ENCODE assay signal across 12 cellular contexts in the genomic region with DNA sequence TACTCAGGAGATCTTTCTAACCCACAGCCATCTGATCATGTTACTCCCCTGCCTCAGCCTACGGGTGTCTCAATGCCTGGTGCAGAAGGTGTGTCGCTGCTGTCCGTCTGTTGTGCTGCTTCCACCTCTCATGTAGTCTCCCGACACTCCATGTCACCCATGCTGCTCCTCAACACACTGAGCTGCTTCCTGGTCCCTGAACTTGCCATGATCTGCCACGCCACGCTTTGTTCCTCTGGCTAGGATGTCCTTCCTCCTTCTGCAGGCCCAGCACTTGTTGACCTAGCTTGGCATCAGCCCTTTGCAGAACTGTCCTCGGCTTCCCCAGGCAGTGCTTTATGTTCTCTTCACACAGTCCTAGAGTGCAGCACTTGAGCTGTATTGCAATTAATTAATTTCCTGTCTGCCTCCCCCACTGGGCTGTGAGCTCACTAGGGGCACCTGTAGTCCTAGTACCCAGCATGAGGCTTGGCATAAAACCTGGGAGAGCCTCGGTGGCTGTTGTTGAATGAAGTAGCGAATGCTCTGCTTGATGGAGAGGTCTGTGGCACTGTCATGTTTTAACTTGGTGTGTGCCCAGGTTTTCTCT. TPM values are rescaled to one million over a fixed set of nuclear protein-coding genes. Genes with fewer than 3 reads are reported as not detected.
A peak's percentile ranks its signal among the peaks of the same experiment; 100 is the strongest.
DNase-seq lines count a peak whose midpoint lies in the region; ATAC-seq and TF ChIP-seq lines count a peak whose summit lies in the region.
"Had no signal": no experiment of that assay in that cellular context is flagged by ENCODE, and none has a peak within 500 bp of the region (broad histone marks: within the 10 kb centered on the region; RNA-seq: fewer than 3 reads in every experiment).

No MANE protein-coding gene starts in this region.

- no peaks in the 10 kb centered on the region for H3K27me3 ChIP-seq in upper lobe of right lung
- H3K27me3 ChIP-seq in Caco-2 (replicated peaks; ENCODE audit: control insufficient read depth, insufficient read depth, low read length), result no peaks in the 10 kb centered on the region

- POLR2A ChIA-PET in RWPE1 (lab: Yijun Ruan, JAX; ENCODE audit: low non-redundant PET), result no interaction called here
- POLR2A ChIA-PET in Caco-2 (lab: Charles Lee), result interaction anchor here (1.5 kb wide), 1 partner anchor 10 kb away, joined by 4 read pairs; a partner anchor contains a TSS

- BruUV-seq in Caco-2 (replicated peaks; lab: Mats Ljungman, UMichigan), result no TSS peak

- CTCF ChIA-PET in RWPE1 (lab: Yijun Ruan, JAX) (interaction anchor here (0.7 kb wide), 1 partner anchor 11 kb away, joined by 4 read pairs; no protein-coding TSS in a partner anchor), Caco-2 (lab: Charles Lee) (interaction anchor here (1.4 kb wide), 1 partner anchor 10 kb away, joined by 5 read pairs; no protein-coding TSS in a partner anchor)

- peaks cover 31% of the 10 kb centered on the region for H3K36me3 ChIP-seq in upper lobe of right lung
- H3K36me3 ChIP-seq in Caco-2 (ENCODE audit: control insufficient read depth, insufficient read depth, low read length), result peaks cover 7% of the 10 kb centered on the region

- intact Hi-C loops in upper lobe of right lung (cut with DNase I), result no loop called here
- intact Hi-C loops in Caco-2 (cut with micrococcal nuclease; ENCODE audit: unreplicated experiment), result no loop called here

- H3K4me3 ChIP-seq in upper lobe of right lung (no peak overlapping the region), Caco-2 (ENCODE audit: low read depth, low read length) (no peak overlapping the region)
- H3K4me3 ChIP-seq: GM23248, smooth muscle cell had no signal

- peaks cover 48% of the 10 kb centered on the region for H3K4me1 Mint-ChIP-seq in activated naive CD8-positive, alpha-beta T cell (ENCODE audit: low read depth)
- H3K4me1 Mint-ChIP-seq in activated naive CD8-positive, alpha-beta T cell treated with anti-CD3 and anti-CD28 coated beads for 36 hours, result peaks cover 46% of the 10 kb centered on the region
- peaks cover 14% of the 10 kb centered on the region for H3K4me1 Mint-ChIP-seq in Caco-2 (ENCODE audit: low read depth, unreplicated experiment)

- no peak for TF ChIP-seq CTCF in RWPE1 (conservative IDR thresholded peaks at IDR 0.05; ENCODE audit: low read depth)
- TF ChIP-seq CTCF in upper lobe of right lung (IDR thresholded peaks at IDR 0.05), result no peak
- no peak for TF ChIP-seq CTCF in Caco-2 (IDR thresholded peaks at IDR 0.05; ENCODE audit: insufficient read depth in 1 of 2, low read depth in 1 of 2, low read length in 1 of 2, severe bottlenecking in 1 of 2, unreplicated experiment in 1 of 2)

- H3K4me3 Mint-ChIP-seq in activated naive CD8-positive, alpha-beta T cell, result peak overlapping the region; percentile 40
- H3K4me3 Mint-ChIP-seq in activated naive CD8-positive, alpha-beta T cell treated with anti-CD3 and anti-CD28 coated beads for 36 hours, result no peak overlapping the region
- no peak overlapping the region for H3K4me3 Mint-ChIP-seq in Caco-2 (ENCODE audit: unreplicated experiment)

- ATAC-seq in left lobe of liver, result peak; percentile 42
- ATAC-seq in upper lobe of right lung, result peak; percentile 62

- H3K27ac Mint-ChIP-seq in activated naive CD8-positive, alpha-beta T cell, result peak overlapping the region; percentile 72
- H3K27ac Mint-ChIP-seq in activated naive CD8-positive, alpha-beta T cell treated with anti-CD3 and anti-CD28 coated beads for 36 hours, result no peak overlapping the region
- no peak overlapping the region for H3K27ac Mint-ChIP-seq in Caco-2 (ENCODE audit: unreplicated experiment)

- no peak for DNase-seq in activated naive CD8-positive, alpha-beta T cell treated with anti-CD3 and anti-CD28 coated beads for 36 hours
- DNase-seq in RWPE1 (ENCODE audit: low spot score), result no peak
- peak; percentile 40 for DNase-seq in left lobe of liver (ENCODE audit: low spot score)
- DNase-seq in upper lobe of right lung, result peak; percentile 60
- DNase-seq in NAMALWA (ENCODE audit: low spot score), result no peak
- DNase-seq in SKM-1 treated with dmso at 0.1 percent for 144 hours (lab: John Stamatoyannopoulos, UW; ENCODE audit: unreplicated experiment), result no peak
- DNase-seq in Caco-2, result no peak
- DNase-seq: cerebellar nuclear complex, GM23248, NCI-H1105 treated with DMSO at 0.1 percent for 48 hours had no signal

- no peaks in the 10 kb centered on the region for H3K27me3 Mint-ChIP-seq in activated naive CD8-positive, alpha-beta T cell
- no peaks in the 10 kb centered on the region for H3K27me3 Mint-ChIP-seq in activated naive CD8-positive, alpha-beta T cell treated with anti-CD3 and anti-CD28 coated beads for 36 hours
- no peaks in the 10 kb centered on the region for H3K27me3 Mint-ChIP-seq in Caco-2 (ENCODE audit: insufficient read depth, unreplicated experiment)

- no peaks in the 10 kb centered on the region for H3K9me3 Mint-ChIP-seq in activated naive CD8-positive, alpha-beta T cell (ENCODE audit: low read depth)
- no peaks in the 10 kb centered on the region for H3K9me3 Mint-ChIP-seq in activated naive CD8-positive, alpha-beta T cell treated with anti-CD3 and anti-CD28 coated beads for 36 hours
- H3K9me3 Mint-ChIP-seq in Caco-2 (ENCODE audit: unreplicated experiment), result no peaks in the 10 kb centered on the region

- H3K4me1 ChIP-seq in upper lobe of right lung (peaks cover 14% of the 10 kb centered on the region), Caco-2 (no peaks in the 10 kb centered on the region)

- H3K9me3 ChIP-seq in upper lobe of right lung, result no peaks in the 10 kb centered on the region
- no peaks in the 10 kb centered on the region for H3K9me3 ChIP-seq in Caco-2

- H3K36me3 Mint-ChIP-seq in activated naive CD8-positive, alpha-beta T cell, result peaks cover 2% of the 10 kb centered on the region
- peaks cover 24% of the 10 kb centered on the region for H3K36me3 Mint-ChIP-seq in activated naive CD8-positive, alpha-beta T cell treated with anti-CD3 and anti-CD28 coated beads for 36 hours
- peaks cover 29% of the 10 kb centered on the region for H3K36me3 Mint-ChIP-seq in Caco-2 (ENCODE audit: insufficient read depth, unreplicated experiment)

- H3K27ac ChIP-seq in RWPE1 (peak overlapping the region; percentile 76), upper lobe of right lung (no peak overlapping the region)
- H3K27ac ChIP-seq: GM23248 had no signal

RNA-seq across cellular contexts. Expression of a gene that starts 9.5 kb away (rescaled TPM):
- 10 to 100 TPM; 82.4 TPM for total RNA-seq in activated naive CD8-positive, alpha-beta T cell treated with anti-CD3 and anti-CD28 coated beads for 36 hours
- total RNA-seq in left lobe of liver (14.4 TPM), upper lobe of right lung (72.5 TPM), Caco-2 (2022) (47.2 and 48.0 TPM in 2 replicates)

RNA-seq across cellular contexts. Expression of a gene that starts 14.5 kb away (rescaled TPM):
- total RNA-seq in activated naive CD8-positive, alpha-beta T cell treated with anti-CD3 and anti-CD28 coated beads for 36 hours, result 10 to 100 TPM; 79.4 to 83.7 TPM
- 16.6 TPM for total RNA-seq in left lobe of liver
- 52.1 TPM for total RNA-seq in upper lobe of right lung
- 50.3 and 55.3 TPM in 2 replicates for total RNA-seq in Caco-2 (2022)

RNA-seq across cellular contexts. Expression of a gene that starts 33.5 kb away (rescaled TPM):
- total RNA-seq in activated naive CD8-positive, alpha-beta T cell treated with anti-CD3 and anti-CD28 coated beads for 36 hours, result 100 to 1,000 TPM; 193 to 211 TPM
- total RNA-seq in left lobe of liver (29.0 TPM), upper lobe of right lung (51.6 TPM), Caco-2 (2022) (113 and 114 TPM in 2 replicates)

RNA-seq across cellular contexts. Expression of a gene that starts 40.5 kb away (rescaled TPM):
- 10 to 100 TPM; 72.3 to 74.2 TPM for total RNA-seq in activated naive CD8-positive, alpha-beta T cell treated with anti-CD3 and anti-CD28 coated beads for 36 hours
- total RNA-seq in left lobe of liver (183 TPM), upper lobe of right lung (242 TPM), Caco-2 (2022) (61.9 and 67.8 TPM in 2 replicates)

RNA-seq across cellular contexts. Expression of a gene that starts 58.8 kb away (rescaled TPM):
- total RNA-seq in activated naive CD8-positive, alpha-beta T cell treated with anti-CD3 and anti-CD28 coated beads for 36 hours, result 10 to 100 TPM; 11.5 to 11.9 TPM
- total RNA-seq in left lobe of liver (13.7 TPM), upper lobe of right lung (34.6 TPM), Caco-2 (2022) (22.8 and 28.3 TPM in 2 replicates)

Comparison
In these comparisons a context has a peak if more than half of its experiments do, and no peak if none do; other contexts are left out.
1. DNase-seq: peak in left lobe of liver (single experiment) and upper lobe of right lung (single experiment); none in activated naive CD8-positive, alpha-beta T cell treated with anti-CD3 and anti-CD28 coated beads for 36 hours (single experiment), RWPE1 (single experiment), NAMALWA (single experiment), SKM-1 treated with dmso at 0.1 percent for 144 hours (single experiment) and Caco-2 (0 of 2).